Comparison of ENCODE assay signal across 17 cellular contexts in genomic region chr10:24299587-24300258, GRCh38.
DNase-seq lines count a peak whose midpoint lies in the region; ATAC-seq, FAIRE-seq and TF ChIP-seq lines count a peak whose summit lies in the region.
"Had no signal": no experiment of that assay in that cellular context is flagged by ENCODE, and none has a peak within 500 bp of the region (broad histone marks: within the 10 kb centered on the region; RNA-seq: fewer than 3 reads in every experiment).

No MANE protein-coding gene starts in this region.

- no peak overlapping the region for H3K27ac Mint-ChIP-seq in stimulated activated naive CD8-positive, alpha-beta T cell treated with anti-CD3 and anti-CD28 coated beads, Interleukin-15, amount 100 ng/mL, for 72 hours
- peak overlapping the region; percentile 42 for H3K27ac Mint-ChIP-seq in endodermal cell

- TF ChIP-seq POLR2A in esophagus muscularis mucosa (IDR thresholded peaks at IDR 0.05; ENCODE audit: low read depth): no peak

- H3K27me3 ChIP-seq in Panc1 (ENCODE audit: control insufficient read depth, insufficient read depth, low read length) (no peaks in the 10 kb centered on the region), endodermal cell (ENCODE audit: control insufficient read depth, insufficient read depth, low read length, poor library complexity, severe bottlenecking) (no peaks in the 10 kb centered on the region), esophagus muscularis mucosa (no peaks in the 10 kb centered on the region)

- peaks cover 2% of the 10 kb centered on the region for H3K36me3 Mint-ChIP-seq in endodermal cell (ENCODE audit: low read depth)

- peaks cover 0 to 6% of the 10 kb centered on the region in 2 donors for H3K9me3 Mint-ChIP-seq in stimulated activated naive CD8-positive, alpha-beta T cell treated with anti-CD3 and anti-CD28 coated beads, Interleukin-15, amount 100 ng/mL, for 72 hours
- no peaks in the 10 kb centered on the region for H3K9me3 Mint-ChIP-seq in endodermal cell

- no peaks in the 10 kb centered on the region for H3K27me3 Mint-ChIP-seq in stimulated activated naive CD8-positive, alpha-beta T cell treated with anti-CD3 and anti-CD28 coated beads, Interleukin-15, amount 100 ng/mL, for 72 hours
- H3K27me3 Mint-ChIP-seq in endodermal cell (ENCODE audit: insufficient read depth): no peaks in the 10 kb centered on the region

- TF ChIP-seq CTCF in Panc1 (IDR thresholded peaks at IDR 0.05) (no peak), endodermal cell (conservative IDR thresholded peaks at IDR 0.05) (no peak), esophagus muscularis mucosa (IDR thresholded peaks at IDR 0.05) (no peak)

- no peak overlapping the region for H3K4me3 Mint-ChIP-seq in stimulated activated naive CD8-positive, alpha-beta T cell treated with anti-CD3 and anti-CD28 coated beads, Interleukin-15, amount 100 ng/mL, for 72 hours
- H3K4me3 Mint-ChIP-seq in endodermal cell: no peak overlapping the region

- H3K4me3 ChIP-seq in Panc1 (ENCODE audit: low read depth in 2 of 2, low read length in 2 of 2) (no peak overlapping the region), endodermal cell (ENCODE audit: low read length) (no peak overlapping the region), esophagus muscularis mucosa (no peak overlapping the region)

- no peak overlapping the region for H3K9ac ChIP-seq in endodermal cell (ENCODE audit: extremely low read depth, low read length, poor library complexity, severe bottlenecking)

- in situ Hi-C loops in Panc1 (cut with HindIII; ENCODE audit: low pct_unique_long_range_greater_than_20kb, low sequenced_read_pairs): no loop called here

- FAIRE-seq in urothelium cell line (lab: Jason Lieb, UNC): no peak
- FAIRE-seq: D721Med, endometrium had no signal

- peak; percentile 23 for ATAC-seq in stimulated activated naive CD8-positive, alpha-beta T cell treated with anti-CD3 and anti-CD28 coated beads, Interleukin-15, amount 100 ng/mL, for 72 hours
- ATAC-seq in stimulated activated naive CD8-positive, alpha-beta T cell treated with anti-CD3 and anti-CD28 coated beads, Interleukin-15, Interleukin-2, amounts not matched to agents 100 U/mL and 50 U/mL, for 24 hours: no peak
- peak; percentile 78 for ATAC-seq in Panc1
- ATAC-seq: left lobe of liver, Right ventricle myocardium inferior had no signal

- H3K9me3 ChIP-seq in Panc1 (ENCODE audit: control insufficient read depth, insufficient read depth, low read depth, low read length) (no peaks in the 10 kb centered on the region), endodermal cell (ENCODE audit: control insufficient read depth, low read length) (no peaks in the 10 kb centered on the region), esophagus muscularis mucosa (no peaks in the 10 kb centered on the region)

- DNase-seq in stimulated activated naive CD8-positive, alpha-beta T cell treated with anti-CD3 and anti-CD28 coated beads, Interleukin-15, amount 100 ng/mL, for 72 hours: no peak
- DNase-seq in stimulated activated naive CD8-positive, alpha-beta T cell treated with anti-CD3 and anti-CD28 coated beads, Interleukin-15, Interleukin-2, amounts not matched to agents 100 U/mL and 50 U/mL, for 24 hours: no peak
- DNase-seq in Panc1 (ENCODE audit: low read depth, low spot score) (no peak), endodermal cell (no peak), urothelium cell line (ENCODE audit: low spot score) (peak; percentile 29), NCI-H146 treated with DMSO at 0.1 percent for 48 hours (lab: John Stamatoyannopoulos, UW; ENCODE audit: unreplicated experiment) (no peak), esophagus muscularis mucosa (ENCODE audit: extremely low spot score) (no peak), activated gamma-delta T cell (lab: John Stamatoyannopoulos, UW) (no peak)
- DNase-seq: activated gamma-delta T cell treated with Interleukin-2 at 50 U/mL for 16 hours; central memory CD4-positive, alpha-beta T cell; Karpas-422; NCI-H1930; T-helper 9 cell had no signal

- no TSS peak for BruUV-seq in Panc1 (replicated peaks; lab: Mats Ljungman, UMichigan)

- H3K27ac ChIP-seq in Panc1 (ENCODE audit: low read length) (no peak overlapping the region), endodermal cell (ENCODE audit: low read depth, low read length) (no peak overlapping the region), esophagus muscularis mucosa (replicated peaks in 1 of 4) (no peak overlapping the region)

- intact Hi-C loops in Panc1 (cut with micrococcal nuclease; ENCODE audit: unreplicated experiment): no loop called here
- intact Hi-C loops in esophagus muscularis mucosa (cut with DNase I): no loop called here

- no peaks in the 10 kb centered on the region for H3K36me3 ChIP-seq in Panc1 (ENCODE audit: control insufficient read depth, insufficient read depth, low read length)
- peaks cover 5% of the 10 kb centered on the region for H3K36me3 ChIP-seq in endodermal cell (ENCODE audit: control insufficient read depth, insufficient read depth, low read length)
- H3K36me3 ChIP-seq in esophagus muscularis mucosa: no peaks in the 10 kb centered on the region

- no peaks in the 10 kb centered on the region for H3K4me1 ChIP-seq in Panc1 (ENCODE audit: control insufficient read depth, insufficient read depth, low read length)
- no peaks in the 10 kb centered on the region for H3K4me1 ChIP-seq in endodermal cell (ENCODE audit: control insufficient read depth, insufficient read depth, low read length)
- H3K4me1 ChIP-seq in esophagus muscularis mucosa: no peaks in the 10 kb centered on the region

- H3K4me1 Mint-ChIP-seq in stimulated activated naive CD8-positive, alpha-beta T cell treated with anti-CD3 and anti-CD28 coated beads, Interleukin-15, amount 100 ng/mL, for 72 hours: no peaks in the 10 kb centered on the region
- peaks cover 4% of the 10 kb centered on the region for H3K4me1 Mint-ChIP-seq in endodermal cell

- POLR2A ChIA-PET in Panc1 (lab: Charles Lee): no interaction called here

- TF ChIP-seq EP300 in esophagus muscularis mucosa (IDR thresholded peaks at IDR 0.05): no peak

- CTCF ChIA-PET in Panc1 (lab: Charles Lee): no interaction called here

- 95 to 98% methylated on average over 6 of the region's 6 CpGs for WGBS in endodermal cell (ENCODE audit: insufficient coverage in 1 of 2, insufficient read length in 1 of 2), 2 experiments
- 86% methylated on average over 6 of the region's 6 CpGs for WGBS in esophagus muscularis mucosa
